In genomic region chr9:130931508-130932150, GRCh38 we compare ENCODE assay signal across 15 cellular contexts. TPM values are rescaled to one million over a fixed set of nuclear protein-coding genes. Genes with fewer than 3 reads are reported as not detected.
DNase-seq lines count a peak whose midpoint lies in the region; ATAC-seq and TF ChIP-seq lines count a peak whose summit lies in the region.
"Had no signal": no experiment of that assay in that cellular context is flagged by ENCODE, and none has a peak within 500 bp of the region (broad histone marks: within the 10 kb centered on the region; RNA-seq: fewer than 3 reads in every experiment).

No MANE protein-coding gene starts in this region.

- intact Hi-C loops in spleen (cut with DNase I; ENCODE audit: low total_unique reads) = no loop called here

- no peaks in the 10 kb centered on the region for H4K20me1 ChIP-seq in hepatocyte (ENCODE audit: insufficient read depth, poor library complexity, severe bottlenecking)

- H2AFZ ChIP-seq in hepatocyte = no peak overlapping the region

- H3K27ac ChIP-seq in hepatocyte = peak overlapping the region; percentile 5
- H3K27ac ChIP-seq in spleen = no peak overlapping the region
- H3K27ac ChIP-seq: dorsolateral prefrontal cortex had no signal

- H3K27me3 ChIP-seq in NT2/D1 (ENCODE audit: insufficient read depth, insufficient read length) = no peaks in the 10 kb centered on the region
- peaks cover 22% of the 10 kb centered on the region for H3K27me3 ChIP-seq in hepatocyte
- H3K27me3 ChIP-seq in spleen (replicated peaks in 1 of 7) = peaks cover 0 to 80% (median 43%) of the 10 kb centered on the region in 7 donors

- peak; percentile 48 for ATAC-seq in GM18505 (IDR thresholded peaks at IDR 0.05; ENCODE audit: unreplicated experiment)
- ATAC-seq in GM21619 (IDR thresholded peaks at IDR 0.05; ENCODE audit: unreplicated experiment) = peak; percentile 46
- no peak for ATAC-seq in GM19328 (IDR thresholded peaks at IDR 0.05; ENCODE audit: unreplicated experiment)
- ATAC-seq: activated T-cell treated with anti-CD3 and anti-CD28 coated beads, Interleukin-2, amount 50 U/mL, for 72 hours had no signal

- no peak overlapping the region for H3K4me2 ChIP-seq in hepatocyte

- WGBS in hepatocyte (ENCODE audit: low lambda C conversion rate, missing lambda C conversion rate) = 81% methylated on average over 19 of the region's 19 CpGs
- WGBS in spleen, 5 donors = 60 to 63% (median 61%) methylated on average over 19 of the region's 19 CpGs

- H3K4me1 ChIP-seq in NT2/D1 (ENCODE audit: insufficient read depth, insufficient read length) = peaks cover 35% of the 10 kb centered on the region
- peaks cover 26% of the 10 kb centered on the region for H3K4me1 ChIP-seq in hepatocyte (ENCODE audit: insufficient read depth)
- peaks cover 0 to 23% (median 4%) of the 10 kb centered on the region in 6 donors for H3K4me1 ChIP-seq in spleen

- H3K36me3 ChIP-seq in NT2/D1 (ENCODE audit: insufficient read depth, insufficient read length, low read length) = no peaks in the 10 kb centered on the region
- H3K36me3 ChIP-seq in hepatocyte (replicated peaks; ENCODE audit: insufficient read depth, low read depth) = no peaks in the 10 kb centered on the region
- H3K36me3 ChIP-seq in spleen = no peaks in the 10 kb centered on the region

- no peak for TF ChIP-seq CTCF in hepatocyte (IDR thresholded peaks at IDR 0.05; ENCODE audit: poor library complexity)
- TF ChIP-seq CTCF in spleen (IDR thresholded peaks at IDR 0.05 in 8 of 11, conservative IDR thresholded peaks at IDR 0.05 in 3 of 11) = no peak

- DNase-seq in NT2/D1 (ENCODE audit: low read depth, low spot score) (no peak), hepatocyte (ENCODE audit: low spot score) (no peak), spleen (no peak)
- no peak for DNase-seq in NK-92 treated with Interleukin-12 subunit alpha and Interleukin-12 subunit beta, amount 100 ng/mL, for 24 hours (lab: John Stamatoyannopoulos, UW)
- DNase-seq in effector CD4-positive, alpha-beta T cell = no peak
- DNase-seq: activated T-cell treated with anti-CD3 and anti-CD28 coated beads, Interleukin-2, amount 50 U/mL, for 72 hours; anterior cingulate cortex; dorsolateral prefrontal cortex; posterior cingulate gyrus; stimulated activated CD8-positive, alpha-beta memory T cell treated with anti-CD3 and anti-CD28 coated beads, Interleukin-4, amount 100 ng/mL, for 48 hours; trophoblast cell had no signal

- H3K9me3 ChIP-seq in NT2/D1 (ENCODE audit: insufficient read depth, low read length) (no peaks in the 10 kb centered on the region), hepatocyte (ENCODE audit: low read depth) (no peaks in the 10 kb centered on the region), spleen (no peaks in the 10 kb centered on the region)

- no peaks in the 10 kb centered on the region for H3K9me2 ChIP-seq in hepatocyte (replicated peaks; ENCODE audit: insufficient read depth)

- peak overlapping the region; percentile 22 for H3K9ac ChIP-seq in NT2/D1 (ENCODE audit: insufficient read length, low read depth)

- H3K79me2 ChIP-seq in hepatocyte = no peaks in the 10 kb centered on the region

- no peak overlapping the region for H3K4me3 ChIP-seq in NT2/D1 (ENCODE audit: insufficient read length, low read depth)
- no peak overlapping the region for H3K4me3 ChIP-seq in hepatocyte
- H3K4me3 ChIP-seq in spleen = no peak overlapping the region
- H3K4me3 ChIP-seq: dorsolateral prefrontal cortex had no signal

- no peak for TF ChIP-seq POLR2A in GM18505 (IDR thresholded peaks at IDR 0.05; ENCODE audit: borderline replicate concordance, extremely low read depth, insufficient read depth, insufficient read length)
- no peak for TF ChIP-seq POLR2A in spleen (IDR thresholded peaks at IDR 0.05)

RNA-seq across cellular contexts. Expression of gene FIBCD1, which starts 7.4 kb away (rescaled TPM):
- total RNA-seq in hepatocyte (0.33 TPM in 1 of 2 replicates, not detected in the other), spleen (under 1 TPM in 4 of 7 donors, not detected in 3; 0.26 to 0.51 (median 0.44) TPM)
- polyA plus RNA-seq in hepatocyte (0.73 TPM in 1 of 2 replicates, not detected in the other), spleen (under 1 TPM; 0.02 to 0.35 (median 0.06) TPM)
- total RNA-seq: activated T-cell treated with anti-CD3 and anti-CD28 coated beads, Interleukin-2, amount 50 U/mL, for 72 hours had no signal

RNA-seq across cellular contexts. Expression of gene QRFP, which starts 35.0 kb away (rescaled TPM):
- not detected in 2 replicates for total RNA-seq in hepatocyte
- 0.21 and 0.74 TPM in 2 replicates for polyA plus RNA-seq in hepatocyte
- not detected for total RNA-seq in spleen
- polyA plus RNA-seq in spleen = under 1 TPM in 2 of 3 donors, not detected in 1; 0.13 to 0.16 TPM
- total RNA-seq: activated T-cell treated with anti-CD3 and anti-CD28 coated beads, Interleukin-2, amount 50 U/mL, for 72 hours; dorsolateral prefrontal cortex; fibroblast of villous mesenchyme had no signal
